ENCODE assay signal across 8 cellular contexts in genomic region chr10:119178371-119179119, GRCh38. TPM values are rescaled to one million over a fixed set of nuclear protein-coding genes. Genes with fewer than 3 reads are reported as not detected.
DNase-seq lines count a peak whose midpoint lies in the region; ATAC-seq and TF ChIP-seq lines count a peak whose summit lies in the region.

PRDX3 (minus strand) TSS chr10:119178812; CDS start chr10:119178790, 22 bp downstream.

- H3K4me3 ChIP-seq in right atrium auricular region (peak within 1 kb of the TSS; percentile 70 to 91), rectal smooth muscle tissue (ENCODE audit: low read length) (peak within 1 kb of the TSS; percentile 96), aorta (ENCODE audit: low read length in 2 of 2) (peak within 1 kb of the TSS; percentile 36 to 46)

- H3K27ac Mint-ChIP-seq in T-helper 1 cell treated with Interleukin-12 subunit alpha and Interleukin-12 subunit beta and Interleukin-4 antibody, amounts not matched to agents 30 μg/mL and 1 μg/mL, for 36 hours, result peak within 1 kb of the TSS; percentile 99

- H3K4me1 ChIP-seq in right atrium auricular region, result peaks cover 0 to 21% of the 10 kb centered on the region in 2 donors
- H3K4me1 ChIP-seq in rectal smooth muscle tissue (ENCODE audit: control insufficient read depth, insufficient read depth, low read length), result peaks cover 3% of the 10 kb centered on the region
- no peaks in the 10 kb centered on the region for H3K4me1 ChIP-seq in aorta (ENCODE audit: control insufficient read depth in 1 of 2, insufficient read depth in 2 of 2, low read length in 2 of 2)

- DNase-seq in GM13977 (ENCODE audit: low spot score), result peak; percentile 89
- DNase-seq in NCI-H1694 (lab: John Stamatoyannopoulos, UW), result peak; percentile 40
- peak; percentile 49 to 98 (median 89) for DNase-seq in amygdala (lab: John Stamatoyannopoulos, UW)
- peak; percentile 89 for DNase-seq in right atrium auricular region (ENCODE audit: low spot score)
- peak; percentile 96 to 98 for DNase-seq in aorta

- intact Hi-C loops in aorta (cut with DNase I), result no loop called here

- no peaks in the 10 kb centered on the region for H3K27me3 Mint-ChIP-seq in T-helper 1 cell treated with Interleukin-12 subunit alpha and Interleukin-12 subunit beta and Interleukin-4 antibody, amounts not matched to agents 30 μg/mL and 1 μg/mL, for 36 hours (ENCODE audit: low read depth)

- H3K27ac ChIP-seq in right atrium auricular region (peak within 1 kb of the TSS; percentile 94 to 95), rectal smooth muscle tissue (ENCODE audit: low read depth, low read length) (peak within 1 kb of the TSS; percentile 96), aorta (ENCODE audit: low read depth in 1 of 2, low read length in 2 of 2) (peak within 1 kb of the TSS; percentile 82 to 84)

- H3K9me3 ChIP-seq in right atrium auricular region (no peaks in the 10 kb centered on the region), aorta (ENCODE audit: control insufficient read depth, low read length) (no peaks in the 10 kb centered on the region)

- H3K9me3 Mint-ChIP-seq in T-helper 1 cell treated with Interleukin-12 subunit alpha and Interleukin-12 subunit beta and Interleukin-4 antibody, amounts not matched to agents 30 μg/mL and 1 μg/mL, for 36 hours, result no peaks in the 10 kb centered on the region

- TF ChIP-seq CTCF in GM13977 (IDR thresholded peaks at IDR 0.05; ENCODE audit: extremely low read depth, insufficient read depth, missing control alignments) (peak; percentile 1), right atrium auricular region (IDR thresholded peaks at IDR 0.05) (peak in 1 of 2 donors; percentile 61)

- H3K27me3 ChIP-seq in right atrium auricular region (no peaks in the 10 kb centered on the region), rectal smooth muscle tissue (ENCODE audit: control insufficient read depth, insufficient read depth, low read length) (no peaks in the 10 kb centered on the region), aorta (ENCODE audit: control insufficient read depth in 1 of 2, insufficient read depth in 2 of 2, low read length in 1 of 2) (no peaks in the 10 kb centered on the region)

- H3K9ac ChIP-seq in rectal smooth muscle tissue (ENCODE audit: low read length), result peak within 1 kb of the TSS; percentile 82

- peaks cover 31% of the 10 kb centered on the region for H3K4me1 Mint-ChIP-seq in T-helper 1 cell treated with Interleukin-12 subunit alpha and Interleukin-12 subunit beta and Interleukin-4 antibody, amounts not matched to agents 30 μg/mL and 1 μg/mL, for 36 hours (ENCODE audit: low read depth)

- in situ Hi-C loops in GM13977 (cut with MboI; ENCODE audit: low pct_unique_long_range_greater_than_20kb, low sequenced_read_pairs, unreplicated experiment), result no loop called here

- H3K36me3 ChIP-seq in right atrium auricular region, result peaks cover 23% of the 10 kb centered on the region
- H3K36me3 ChIP-seq in rectal smooth muscle tissue (ENCODE audit: control insufficient read depth, insufficient read depth, low read length), result no peaks in the 10 kb centered on the region
- no peaks in the 10 kb centered on the region for H3K36me3 ChIP-seq in aorta (ENCODE audit: control insufficient read depth in 1 of 2, insufficient read depth in 2 of 2, low read length in 1 of 2)

- WGBS in aorta, 2 donors, result 0% methylated on average over 41 to 45 of the region's 45 CpGs

- ATAC-seq in HG02884 (IDR thresholded peaks at IDR 0.05; ENCODE audit: unreplicated experiment) (peak; percentile 82), aorta (ENCODE audit: low FRiP score) (peak; percentile 99)

- peak within 1 kb of the TSS; percentile 97 for H3K4me3 Mint-ChIP-seq in T-helper 1 cell treated with Interleukin-12 subunit alpha and Interleukin-12 subunit beta and Interleukin-4 antibody, amounts not matched to agents 30 μg/mL and 1 μg/mL, for 36 hours

- peaks cover 18% of the 10 kb centered on the region for H3K36me3 Mint-ChIP-seq in T-helper 1 cell treated with Interleukin-12 subunit alpha and Interleukin-12 subunit beta and Interleukin-4 antibody, amounts not matched to agents 30 μg/mL and 1 μg/mL, for 36 hours (ENCODE audit: low read depth)

RNA-seq across cellular contexts. Expression of gene PRDX3, which starts in this region (rescaled TPM):
- total RNA-seq in right atrium auricular region (100 to 1,000 TPM; 168 to 250 TPM), aorta (10 to 100 TPM; 76.3 to 81.8 TPM)
- polyA plus RNA-seq in aorta, result 100 to 1,000 TPM; 101 to 158 TPM

Comparison
In these comparisons a context has a peak if more than half of its experiments do, and no peak if none do; other contexts are left out.
1. Peak in every context shown above with its lines: DNase-seq, ATAC-seq, H3K4me3 ChIP-seq and H3K27ac ChIP-seq.
2. DNase-seq: peak in every context shown above with its lines; median percentile 97 in aorta; 89 in GM13977; 89 in amygdala; 89 in right atrium auricular region; 40 in NCI-H1694.
3. H3K4me3 ChIP-seq: peak in every context shown above with its lines; median percentile 96 in rectal smooth muscle tissue; 80 in right atrium auricular region; 41 in aorta.